In genomic region chr18:48806551-48807261, GRCh38 we compare ENCODE assay signal across 9 cellular contexts.
DNase-seq lines count a peak whose midpoint lies in the region; FAIRE-seq and TF ChIP-seq lines count a peak whose summit lies in the region.
"Had no signal": no experiment of that assay in that cellular context is flagged by ENCODE, and none has a peak within 500 bp of the region (broad histone marks: within the 10 kb centered on the region; RNA-seq: fewer than 3 reads in every experiment).

No MANE protein-coding gene starts in this region.

- H3K4me3 ChIP-seq in Peyer's patch (no peak overlapping the region), breast epithelium (no peak overlapping the region), mesendoderm (ENCODE audit: low read length) (no peak overlapping the region), H7 (ENCODE audit: insufficient read depth, low read depth, low read length) (no peak overlapping the region)

- no peak overlapping the region for H3K4me2 ChIP-seq in mesendoderm (ENCODE audit: low read length)

- no peak overlapping the region for H3K27ac ChIP-seq in Peyer's patch
- H3K27ac ChIP-seq in breast epithelium: peak overlapping the region; percentile 61 to 62
- no peak overlapping the region for H3K27ac ChIP-seq in mesendoderm (ENCODE audit: low read depth, low read length)

- H3K18ac ChIP-seq in mesendoderm (ENCODE audit: low read length): no peak overlapping the region

- intact Hi-C loops in breast epithelium (cut with DNase I; ENCODE audit: low total_unique reads): no loop called here

- no peak overlapping the region for H3K56ac ChIP-seq in mesendoderm (ENCODE audit: low read length)

- FAIRE-seq in GM12892 (lab: Jason Lieb, UNC): no peak

- no peak overlapping the region for H4K8ac ChIP-seq in mesendoderm (ENCODE audit: low read depth, low read length)

- H3K4ac ChIP-seq in mesendoderm (ENCODE audit: low read depth, low read length): no peak overlapping the region

- no peaks in the 10 kb centered on the region for H3K79me1 ChIP-seq in mesendoderm (ENCODE audit: low read length)

- H2AK5ac ChIP-seq in mesendoderm (ENCODE audit: low read length): no peak overlapping the region

- no peak overlapping the region for H3K9ac ChIP-seq in mesendoderm (ENCODE audit: low read length)

- H3K36me3 ChIP-seq in Peyer's patch (no peaks in the 10 kb centered on the region), breast epithelium (no peaks in the 10 kb centered on the region), mesendoderm (ENCODE audit: control insufficient read depth, insufficient read depth, low read length) (no peaks in the 10 kb centered on the region), H7 (replicated peaks; ENCODE audit: control insufficient read depth, insufficient read depth, low read length) (no peaks in the 10 kb centered on the region)

- no peak overlapping the region for H2BK5ac ChIP-seq in mesendoderm (ENCODE audit: low read length)

- no CpG with 5 or more reads among the region's 11 CpGs for whole genome bisulfite sequencing in mesendoderm (ENCODE audit: extremely low coverage, insufficient coverage, low lambda C conversion rate)

- no peak for TF ChIP-seq CTCF in Peyer's patch (IDR thresholded peaks at IDR 0.05)
- TF ChIP-seq CTCF in breast epithelium (IDR thresholded peaks at IDR 0.05): no peak

- H2BK120ac ChIP-seq in mesendoderm (ENCODE audit: low read depth, low read length): no peak overlapping the region

- no peak for TF ChIP-seq POLR2A in Peyer's patch (IDR thresholded peaks at IDR 0.05)
- TF ChIP-seq POLR2A in breast epithelium (IDR thresholded peaks at IDR 0.05): no peak
- no peak for TF ChIP-seq POLR2A in GM12892 (IDR thresholded peaks at IDR 0.05; ENCODE audit: low read depth, low read length)

- H4K5ac ChIP-seq in mesendoderm (ENCODE audit: low read length): no peak overlapping the region

- no peak overlapping the region for H3K23ac ChIP-seq in mesendoderm (ENCODE audit: low read length)

- DNase-seq in A172 (ENCODE audit: low spot score) (peak; percentile 12), Peyer's patch (peak in 2 of 3 donors; percentile 21 to 49), breast epithelium (ENCODE audit: low spot score in 2 of 2) (peak in 1 of 2 donors; percentile 35), mesendoderm (peak; percentile 26), GM12892 (ENCODE audit: insufficient read length) (no peak), HK-2 (ENCODE audit: unreplicated experiment) (no peak), H7 (no peak)
- no peak for DNase-seq in stimulated activated CD4-positive, alpha-beta T cell treated with anti-CD3 and anti-CD28 coated beads, Interleukin-12 subunit alpha, Interleukin-12 subunit beta, amount 100 ng/mL, for 4 hours
- DNase-seq: NCI-H2081 had no signal

- H3K27me3 ChIP-seq in Peyer's patch (no peaks in the 10 kb centered on the region), breast epithelium (no peaks in the 10 kb centered on the region), mesendoderm (ENCODE audit: insufficient read depth, low read length, poor library complexity) (no peaks in the 10 kb centered on the region), H7 (ENCODE audit: control insufficient read depth, insufficient read depth, low read length) (no peaks in the 10 kb centered on the region)

- no peaks in the 10 kb centered on the region for H3K79me2 ChIP-seq in mesendoderm (ENCODE audit: control insufficient read depth, insufficient read depth, low read length)

- H3K9me3 ChIP-seq in Peyer's patch: no peaks in the 10 kb centered on the region
- H3K9me3 ChIP-seq in breast epithelium: no peaks in the 10 kb centered on the region

- peaks cover 0 to 17% (median 5%) of the 10 kb centered on the region in 4 donors for H3K4me1 ChIP-seq in Peyer's patch
- H3K4me1 ChIP-seq in breast epithelium: no peaks in the 10 kb centered on the region
- peaks cover 10% of the 10 kb centered on the region for H3K4me1 ChIP-seq in mesendoderm (ENCODE audit: control insufficient read depth, low read depth, low read length)

- no peak overlapping the region for H2BK15ac ChIP-seq in mesendoderm (replicated peaks; ENCODE audit: low read depth)

Comparison
In these comparisons a context has a peak if more than half of its experiments do, and no peak if none do; other contexts are left out.
1. DNase-seq: peak in A172 (single experiment), Peyer's patch (2 of 3) and mesendoderm (single experiment); none in GM12892 (single experiment), HK-2 (single experiment), stimulated activated CD4-positive, alpha-beta T cell treated with anti-CD3 and anti-CD28 coated beads, Interleukin-12 subunit alpha, Interleukin-12 subunit beta, amount 100 ng/mL, for 4 hours (single experiment) and H7 (single experiment).
2. H3K27ac ChIP-seq: peak in breast epithelium (2 of 2); none in Peyer's patch (0 of 4) and mesendoderm (single experiment).